18 cellular contexts compared by ENCODE assay signal in the genomic region with DNA sequence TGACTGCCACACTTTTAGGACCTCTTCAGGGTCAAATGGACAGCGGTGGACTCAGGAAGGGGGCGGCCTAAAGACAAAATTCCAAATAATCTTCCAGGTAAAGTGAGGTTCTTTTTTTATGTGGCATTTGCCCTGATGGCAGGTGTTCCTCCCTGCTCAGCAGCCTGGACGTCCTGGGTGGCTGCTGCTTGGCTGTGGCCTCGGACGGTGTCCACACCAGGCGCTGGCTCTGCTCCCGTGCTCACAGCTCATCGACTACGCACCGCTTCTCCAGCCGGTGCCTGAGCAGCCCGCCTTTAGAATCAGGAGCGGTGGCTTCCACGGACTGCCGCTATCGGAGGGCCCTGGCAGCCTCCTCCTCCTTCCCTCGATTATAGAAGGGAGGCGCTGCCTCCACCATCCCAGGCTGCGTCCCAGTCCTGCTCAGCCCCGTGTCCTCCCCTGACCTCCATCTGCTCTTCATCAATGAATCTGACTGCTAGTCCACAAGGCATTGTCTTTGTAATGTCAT. TPM values are rescaled to one million over a fixed set of nuclear protein-coding genes. Genes with fewer than 3 reads are reported as not detected.
DNase-seq lines count a peak whose midpoint lies in the region; ATAC-seq, FAIRE-seq and TF ChIP-seq lines count a peak whose summit lies in the region.
"Had no signal": no experiment of that assay in that cellular context is flagged by ENCODE, and none has a peak within 500 bp of the region (broad histone marks: within the 10 kb centered on the region; RNA-seq: fewer than 3 reads in every experiment).

No MANE protein-coding gene starts in this region.

- TF ChIP-seq CTCF in K562 (IDR thresholded peaks at IDR 0.05 in 2 of 3, conservative IDR thresholded peaks at IDR 0.05 in 1 of 3; ENCODE audit: insufficient read depth in 2 of 3, low read depth in 1 of 3, low read length in 3 of 3) (no peak), kidney (IDR thresholded peaks at IDR 0.05; ENCODE audit: borderline replicate concordance, extremely low read depth, insufficient read depth) (no peak), progenitor cell of endocrine pancreas (IDR thresholded peaks at IDR 0.05; ENCODE audit: unreplicated experiment) (no peak)

- TF ChIP-seq EP300 in K562 (IDR thresholded peaks at IDR 0.05; ENCODE audit: low read length) = no peak

- no peaks in the 10 kb centered on the region for H3K27me3 ChIP-seq in BLaER1 treated with 17β-estradiol and CSF1 and Interleukin-3, amounts not matched to agents 10 nM and 100 nM
- H3K27me3 ChIP-seq in K562 (ENCODE audit: control insufficient read depth in 2 of 2, insufficient read depth in 2 of 2, low read length in 2 of 2) = no peaks in the 10 kb centered on the region
- H3K27me3 ChIP-seq: MG63 had no signal

- H3K27me3 Mint-ChIP-seq in progenitor cell of endocrine pancreas = peaks cover 15% of the 10 kb centered on the region

- H3K27ac Mint-ChIP-seq in progenitor cell of endocrine pancreas = peak overlapping the region; percentile 6
- H3K27ac Mint-ChIP-seq: CD4-positive, alpha-beta T cell had no signal

- BruUV-seq in K562 (replicated peaks; lab: Mats Ljungman, UMichigan) = no TSS peak

- in situ Hi-C loops in K562 (cut with MboI) = no loop called here

- DNase-seq in K562 (ENCODE audit: extremely low read depth in 1 of 4, low spot score in 3 of 4) = no peak
- DNase-seq in kidney = peak; percentile 52
- DNase-seq in progenitor cell of endocrine pancreas (ENCODE audit: low spot score, unreplicated experiment) = no peak
- DNase-seq in SW 1271 (lab: John Stamatoyannopoulos, UW) = no peak
- DNase-seq in activated T-cell treated with anti-CD3 and anti-CD28 coated beads for 4 hours = no peak
- DNase-seq: ACHN; Calu3; CD4-positive, alpha-beta T cell; DMS53; MG63; NCI-H187; OCI-M1; SJCRH30 had no signal

- ATAC-seq in K562 = no peak
- no peak for ATAC-seq in GM21825 (IDR thresholded peaks at IDR 0.05; ENCODE audit: unreplicated experiment)
- no peak for ATAC-seq in HG02642 (IDR thresholded peaks at IDR 0.05; ENCODE audit: poor library complexity, unreplicated experiment)

- H3K9ac ChIP-seq in BLaER1 treated with 17β-estradiol and CSF1 and Interleukin-3, amounts not matched to agents 10 nM and 100 nM = peak overlapping the region in 6 of 11 experiments; percentile 56 to 81 (median 70); a peak in 9 of 22 replicates
- H3K9ac ChIP-seq in K562 (ENCODE audit: insufficient read depth in 1 of 2, low read depth in 2 of 2, low read length in 2 of 2) (no peak overlapping the region), kidney (ENCODE audit: low read length in 2 of 2) (no peak overlapping the region)

- H2AFZ ChIP-seq in K562 (ENCODE audit: low read depth, low read length) = no peak overlapping the region

- H3K36me3 Mint-ChIP-seq in progenitor cell of endocrine pancreas (ENCODE audit: insufficient read depth) = no peaks in the 10 kb centered on the region

- TF ChIP-seq RAD21 in K562 (CRISPR knock-in tag; conservative IDR thresholded peaks at IDR 0.05 in 1 of 2, IDR thresholded peaks at IDR 0.05 in 1 of 2) = no peak

- H3K4me2 ChIP-seq in BLaER1 treated with 17β-estradiol and CSF1 and Interleukin-3, amounts not matched to agents 10 nM and 100 nM = peak overlapping the region; percentile 68 to 86 (median 84); a peak in 21 of 22 replicates
- H3K4me2 ChIP-seq in K562 (ENCODE audit: insufficient read depth, low read length) = no peak overlapping the region

- H3K36me3 ChIP-seq in BLaER1 treated with 17β-estradiol and CSF1 and Interleukin-3, amounts not matched to agents 10 nM and 100 nM = 0 out of 22 replicates have a peak, but pooled peaks cover 0 to 11% (median 0%) of the 10 kb centered on the region in 11 experiments
- H3K36me3 ChIP-seq in K562 (ENCODE audit: control insufficient read depth, insufficient read depth, low read length) = peaks cover 9% of the 10 kb centered on the region; the same call in 2 of the 3 replicates
- no peaks in the 10 kb centered on the region for H3K36me3 ChIP-seq in kidney (ENCODE audit: control insufficient read depth in 1 of 2, insufficient read depth in 2 of 2, low read length in 2 of 2)
- H3K36me3 ChIP-seq: SJCRH30 had no signal

- H3K4me3 Mint-ChIP-seq in progenitor cell of endocrine pancreas (ENCODE audit: low read depth) = no peak overlapping the region
- H3K4me3 Mint-ChIP-seq: CD4-positive, alpha-beta T cell had no signal

- POLR2A ChIA-PET in K562 (lab: Yijun Ruan, JAX) = no interaction called here

- H4K20me1 ChIP-seq in BLaER1 treated with 17β-estradiol and CSF1 and Interleukin-3, amounts not matched to agents 10 nM and 100 nM = no peaks in the 10 kb centered on the region
- H4K20me1 ChIP-seq in K562 (replicated peaks; ENCODE audit: control insufficient read depth, insufficient read depth, low read length) = no peaks in the 10 kb centered on the region

- intact Hi-C loops in K562 (cut with micrococcal nuclease) (loop anchor here (5.0 kb wide), 1 partner anchor 40 kb away; the partner anchor contains the start of gene PCSK6), kidney (cut with DNase I) (no loop called here)

- no peaks in the 10 kb centered on the region for H3K9me1 ChIP-seq in K562 (ENCODE audit: control insufficient read depth, insufficient read depth, low read length)

- H3K4me1 Mint-ChIP-seq in progenitor cell of endocrine pancreas (ENCODE audit: low read depth) = peaks cover 19% of the 10 kb centered on the region

- 50% methylated on average over 13 of the region's 20 CpGs for WGBS in K562 (ENCODE audit: insufficient coverage, low coverage, missing lambda C conversion rate)

- H3K4me1 ChIP-seq in BLaER1 treated with 17β-estradiol and CSF1 and Interleukin-3, amounts not matched to agents 10 nM and 100 nM = peaks cover 62 to 74% (median 67%) of the 10 kb centered on the region in 10 experiments
- H3K4me1 ChIP-seq in K562 (replicated peaks in 1 of 2; ENCODE audit: control insufficient read depth in 2 of 2, insufficient read depth in 2 of 2, low read length in 2 of 2) = peaks cover 40 to 47% of the 10 kb centered on the region in 2 experiments
- H3K4me1 ChIP-seq in kidney (ENCODE audit: control insufficient read depth in 1 of 2, insufficient read depth in 1 of 2, low read depth in 1 of 2, low read length in 2 of 2) = peaks cover 2 to 4% of the 10 kb centered on the region in 2 donors

- peaks cover 17% of the 10 kb centered on the region; the same call in 2 of the 3 replicates for H3K79me2 ChIP-seq in K562 (ENCODE audit: control insufficient read depth, insufficient read depth, low read length)

- FAIRE-seq in K562 (lab: Jason Lieb, UNC) (no peak), kidney (lab: Jason Lieb, UNC) (no peak)
- FAIRE-seq: GM19239 had no signal

- no peak for TF ChIP-seq POLR2A in K562 (conservative IDR thresholded peaks at IDR 0.05)

- peak overlapping the region in 10 of 11 experiments; percentile 63 to 93 (median 78); a peak in 18 of 22 replicates for H3K27ac ChIP-seq in BLaER1 treated with 17β-estradiol and CSF1 and Interleukin-3, amounts not matched to agents 10 nM and 100 nM
- no peak overlapping the region for H3K27ac ChIP-seq in K562 (ENCODE audit: extremely low read depth, low read depth, low read length)
- H3K27ac ChIP-seq in kidney (ENCODE audit: low read depth in 2 of 2, low read length in 2 of 2) = no peak overlapping the region
- H3K27ac ChIP-seq: SJCRH30 had no signal

- no peaks in the 10 kb centered on the region for H3K9me3 Mint-ChIP-seq in progenitor cell of endocrine pancreas (ENCODE audit: low read depth)

- CTCF ChIA-PET in K562 (lab: Yijun Ruan, JAX; ENCODE audit: low intra/inter-chr PET ratio) = no interaction called here

- H3K4me3 ChIP-seq in BLaER1 treated with 17β-estradiol and CSF1 and Interleukin-3, amounts not matched to agents 10 nM and 100 nM = no peak overlapping the region
- no peak overlapping the region for H3K4me3 ChIP-seq in K562
- H3K4me3 ChIP-seq in kidney (ENCODE audit: low read length in 2 of 2) = no peak overlapping the region
- H3K4me3 ChIP-seq: MG63, SJCRH30 had no signal

- H3K9me3 ChIP-seq in BLaER1 treated with 17β-estradiol and CSF1 and Interleukin-3, amounts not matched to agents 10 nM and 100 nM (replicated peaks in 1 of 11) = peaks cover 15 to 27% (median 20%) of the 10 kb centered on the region in 11 experiments
- H3K9me3 ChIP-seq in K562 (replicated peaks; ENCODE audit: control insufficient read depth, insufficient read depth, low read depth, low read length) = no peaks in the 10 kb centered on the region
- no peaks in the 10 kb centered on the region for H3K9me3 ChIP-seq in kidney (ENCODE audit: control insufficient read depth in 1 of 2, low read length in 2 of 2)
- H3K9me3 ChIP-seq: MG63 had no signal

TF ChIP-seq in K562, 482 proteins besides CTCF, POLR2A, EP300 and RAD21 (continues in another document):
- TF ChIP-seq ZNF143 (CRISPR knock-in tag; IDR thresholded peaks at IDR 0.05) (0 out of 2 replicates have a peak, but pooled peaks have one; percentile 35), ZNF511 (CRISPR knock-in tag; IDR thresholded peaks at IDR 0.05) (0 out of 2 replicates have a peak, but pooled peaks have one; percentile 12), NR2C2 (CRISPR knock-in tag; IDR thresholded peaks at IDR 0.05) (no peak), NR2C2 (tag; IDR thresholded peaks at IDR 0.05) (no peak)

RNA-seq across cellular contexts. Expression of gene PCSK6, which starts 41.9 kb away (rescaled TPM):
- total RNA-seq in K562 (2011; cell fraction: chromatin; rRNA removed; ENCODE audit: low replicate concordance) = 94.9 and 139 TPM in 2 replicates
- 83.4 and 91.1 TPM in 2 replicates for total RNA-seq in K562 (2011; cell fraction: nucleolus; rRNA removed)
- 86.1 and 94.3 TPM in 2 replicates for total RNA-seq in K562 (2011; cell fraction: nucleoplasm; rRNA removed)
- total RNA-seq in K562 (2014; rRNA removed) (14.5 and 27.2 TPM in 2 replicates), K562 (2014; rRNA removed; fragmentation: Illumina TruSeq; extraction: Trizol) (13.7 and 14.4 TPM in 2 replicates), K562 (2015; rRNA removed; fragmentation: Illumina TruSeq; extraction: Trizol) (11.2 and 11.8 TPM in 2 replicates), K562 (2021) (17.6 and 18.3 TPM in 2 replicates), kidney (7.3 TPM), progenitor cell of endocrine pancreas (1.8 and 3.6 TPM in 2 replicates)
- polyA plus RNA-seq in K562 (2011; rRNA removed) (32.6 and 36.7 TPM in 2 replicates), K562 (2014; fragmentation: Illumina TruSeq; extraction: Trizol) (17.5 and 20.5 TPM in 2 replicates), K562 (2014; fragmentation: Nextera tagmentation; extraction: Ambion mirVana) (1 to 10 TPM; 2.2 to 3.4 TPM), K562 (2014; rRNA removed) (19.3 and 20.7 TPM in 2 replicates), kidney (ENCODE audit: insufficient read depth, low read depth, low replicate concordance) (3.8 TPM)
- polyA plus RNA-seq in K562 (2011; cell fraction: cytosol; rRNA removed) = 23.3 and 26.1 TPM in 2 replicates
- 87.3 and 101 TPM in 2 replicates for polyA plus RNA-seq in K562 (2011; cell fraction: nucleus; rRNA removed)
- 17.5 and 24.2 TPM in 2 replicates for polyA plus RNA-seq in K562 (2012)
- 24.8 and 36.1 TPM in 2 replicates for polyA minus RNA-seq in K562 (2011; rRNA and poly(A)+ RNA removed)
- polyA minus RNA-seq in K562 (2011; cell fraction: cytosol; rRNA and poly(A)+ RNA removed) = 30.4 and 31.4 TPM in 2 replicates
- polyA minus RNA-seq in K562 (2011; cell fraction: nucleus; rRNA and poly(A)+ RNA removed) = 33.4 and 41.8 TPM in 2 replicates
- total RNA-seq: H4 had no signal

Comparison
In these comparisons a context has a peak if more than half of its experiments do, and no peak if none do; other contexts are left out.
1. H3K27ac ChIP-seq: peak in BLaER1 treated with 17β-estradiol and CSF1 and Interleukin-3, amounts not matched to agents 10 nM and 100 nM (10 of 11); none in K562 (single experiment) and kidney (0 of 2).
2. H3K9ac ChIP-seq: peak in BLaER1 treated with 17β-estradiol and CSF1 and Interleukin-3, amounts not matched to agents 10 nM and 100 nM (6 of 11); none in K562 (0 of 2) and kidney (0 of 2).